23 cellular contexts compared by ENCODE assay signal in the genomic region with DNA sequence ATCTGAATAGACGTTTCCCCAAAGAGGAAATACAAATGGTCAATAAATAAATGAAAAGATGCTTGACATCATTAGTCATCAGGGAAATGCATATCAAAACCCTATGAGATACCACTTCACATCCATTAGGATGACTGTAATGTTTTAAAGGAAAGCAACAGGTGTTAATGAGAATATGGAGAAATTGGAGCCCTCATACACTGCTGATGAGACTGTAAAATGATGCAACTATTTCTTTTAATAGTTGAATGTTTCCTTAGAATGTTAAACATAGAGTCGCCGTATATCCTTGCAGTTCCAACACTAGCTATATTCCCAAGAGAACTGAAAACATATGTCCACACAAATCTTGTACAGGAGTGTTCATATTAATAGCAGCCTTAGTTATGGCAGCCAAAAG.
"Had no signal": no experiment of that assay in that cellular context is flagged by ENCODE, and none has a peak within 500 bp of the region (broad histone marks: within the 10 kb centered on the region; RNA-seq: fewer than 3 reads in every experiment).

No MANE protein-coding gene starts in this region.

- DNase-seq: cerebellar nuclear complex; cortex of kidney; effector memory CD8-positive, alpha-beta T cell; head of caudate nucleus; left cardiac atrium; left lung; mesenchymal stem cell; mucosa of descending colon; naive thymus-derived CD8-positive, alpha-beta T cell; nephron progenitor cell; nucleus accumbens; ovary; posterior cingulate gyrus; right lobe of liver; small intestine; stimulated activated CD4-positive, alpha-beta T cell treated with anti-CD3 and anti-CD28 coated beads, Interleukin-15, amount 100 ng/mL, for 24 hours; stimulated activated CD4-positive, alpha-beta T cell treated with anti-CD3 and anti-CD28 coated beads, Interleukin-2, amount 100 ng/mL, for 48 hours; stimulated activated naive B cell treated with anti-CD40 and anti-IgM and Interleukin-4, amounts not matched to agents 10 μg/mL and 1 μg/mL and 100 μg/mL, for 72 hours; transverse colon; upper lobe of right lung; uterus had no signal

- H3K36me3 ChIP-seq: left lung, ovary, right lobe of liver, suprapubic skin, transverse colon, upper lobe of right lung, uterus had no signal

- H3K9me3 ChIP-seq: ovary, right lobe of liver, suprapubic skin, transverse colon, upper lobe of right lung, uterus had no signal

- H3K27ac ChIP-seq: hepatocyte, left lung, ovary, right lobe of liver, suprapubic skin, transverse colon, upper lobe of right lung, uterus had no signal

- H3K4me3 ChIP-seq: hepatocyte, left lung, mucosa of descending colon, ovary, right lobe of liver, suprapubic skin, transverse colon, upper lobe of right lung, uterus had no signal

- H3K27me3 ChIP-seq: hepatocyte, left lung, ovary, right lobe of liver, suprapubic skin, transverse colon, upper lobe of right lung, uterus had no signal

- H3K4me1 ChIP-seq: left lung, right lobe of liver, suprapubic skin, transverse colon, upper lobe of right lung, uterus had no signal

- ATAC-seq: effector memory CD8-positive, alpha-beta T cell; left cardiac atrium; left lung; mucosa of descending colon; naive thymus-derived CD8-positive, alpha-beta T cell; right lobe of liver; stimulated activated naive B cell treated with anti-CD40 and anti-IgM and Interleukin-4, amounts not matched to agents 10 μg/mL and 1 μg/mL and 100 μg/mL, for 72 hours; upper lobe of right lung had no signal
